ENCODE assay signal across 8 cellular contexts in genomic region chr16:324451-325334, GRCh38. TPM values are rescaled to one million over a fixed set of nuclear protein-coding genes. Genes with fewer than 3 reads are reported as not detected.
DNase-seq lines count a peak whose midpoint lies in the region; ATAC-seq and TF ChIP-seq lines count a peak whose summit lies in the region.

No MANE protein-coding gene starts in this region.

- ATAC-seq in HG03139 (IDR thresholded peaks at IDR 0.05; ENCODE audit: unreplicated experiment) = no peak

- no peak overlapping the region for H3K4me2 ChIP-seq in PC-9

- intact Hi-C loops in PC-9 (cut with micrococcal nuclease; ENCODE audit: unreplicated experiment) = no loop called here

- H3K4me1 Mint-ChIP-seq in endothelial cell (ENCODE audit: unreplicated experiment) = no peaks in the 10 kb centered on the region

- H3K27me3 ChIP-seq in effector memory CD4-positive, alpha-beta T cell (replicated peaks; ENCODE audit: control insufficient read depth, insufficient read depth, low read length, poor library complexity, severe bottlenecking) = no peaks in the 10 kb centered on the region
- H3K27me3 ChIP-seq in PC-9 (ENCODE audit: insufficient read depth, low read depth) = no peaks in the 10 kb centered on the region

- H3F3A ChIP-seq in PC-9 (ENCODE audit: insufficient read depth, low read depth) = peaks cover 41% of the 10 kb centered on the region

- BruUV-seq in PC-9 (replicated peaks; lab: Mats Ljungman, UMichigan) = no TSS peak

- H3K27me3 Mint-ChIP-seq in endothelial cell (ENCODE audit: unreplicated experiment) = peaks cover 3% of the 10 kb centered on the region

- H3K4me3 ChIP-seq in effector memory CD4-positive, alpha-beta T cell (ENCODE audit: insufficient read depth, low read depth, low read length, poor library complexity, severe bottlenecking) = peak overlapping the region; percentile 39
- no peak overlapping the region for H3K4me3 ChIP-seq in PC-9

- H4K20me1 ChIP-seq in PC-9 (ENCODE audit: insufficient read depth) = peaks cover 60% of the 10 kb centered on the region

- H3K27ac ChIP-seq in effector memory CD4-positive, alpha-beta T cell (ENCODE audit: insufficient read depth, low read length, poor library complexity, severe bottlenecking) = peak overlapping the region; percentile 65
- no peak overlapping the region for H3K27ac ChIP-seq in PC-9

- no peaks in the 10 kb centered on the region for H3K9me2 ChIP-seq in PC-9 (ENCODE audit: insufficient read depth)

- POLR2A ChIA-PET in PC-9 (lab: Charles Lee; ENCODE audit: unreplicated experiment) = no interaction called here

- H3K36me3 Mint-ChIP-seq in endothelial cell (ENCODE audit: low read depth, unreplicated experiment) = peaks cover 6% of the 10 kb centered on the region

- H3K9me3 Mint-ChIP-seq in endothelial cell (ENCODE audit: unreplicated experiment) = no peaks in the 10 kb centered on the region

- TF ChIP-seq CTCF in GM20000 (IDR thresholded peaks at IDR 0.05; ENCODE audit: extremely low read depth, missing control alignments) (no peak), endothelial cell (IDR thresholded peaks at IDR 0.05; ENCODE audit: unreplicated experiment) (no peak), PC-9 (conservative IDR thresholded peaks at IDR 0.05) (no peak)

- H3K79me2 ChIP-seq in PC-9 (ENCODE audit: low read depth) = peaks cover 64% of the 10 kb centered on the region

- DNase-seq in GM20000 (ENCODE audit: low spot score) (peak; percentile 79), endothelial cell (ENCODE audit: low spot score) (no peak), PC-9 (no peak), SW 1271 (lab: John Stamatoyannopoulos, UW) (no peak)
- DNase-seq in activated CD4-positive, CD25-positive, alpha-beta regulatory T cell treated with anti-CD3 and anti-CD28 coated beads, Interleukin-2, amount 50 U/mL, for 72 hours = peak; percentile 65
- peak; percentile 73 to 79 (median 77) for DNase-seq in effector memory CD4-positive, alpha-beta T cell
- DNase-seq in stimulated activated CD8-positive, alpha-beta memory T cell treated with anti-CD3 and anti-CD28 coated beads, Interleukin-12 subunit alpha, Interleukin-12 subunit beta, amount 100 ng/mL, for 4 hours (ENCODE audit: low read depth) = peak; percentile 48

- no peak overlapping the region for H2AFZ ChIP-seq in PC-9

- peaks cover 45% of the 10 kb centered on the region for H3K4me1 ChIP-seq in effector memory CD4-positive, alpha-beta T cell (ENCODE audit: control insufficient read depth, insufficient read depth, low read length, poor library complexity, severe bottlenecking)
- H3K4me1 ChIP-seq in PC-9 (replicated peaks; ENCODE audit: insufficient read depth) = peaks cover 29% of the 10 kb centered on the region

- H3K4me3 Mint-ChIP-seq in endothelial cell (ENCODE audit: unreplicated experiment) = no peak overlapping the region

- no peaks in the 10 kb centered on the region for H3K9me3 ChIP-seq in effector memory CD4-positive, alpha-beta T cell (ENCODE audit: control insufficient read depth, low read length)
- H3K9me3 ChIP-seq in PC-9 (ENCODE audit: insufficient read depth, low read depth) = no peaks in the 10 kb centered on the region

- H3K36me3 ChIP-seq in effector memory CD4-positive, alpha-beta T cell (ENCODE audit: control insufficient read depth, insufficient read depth, low read length) = no peaks in the 10 kb centered on the region
- no peaks in the 10 kb centered on the region for H3K36me3 ChIP-seq in PC-9 (ENCODE audit: low read depth)

- CTCF ChIA-PET in PC-9 (lab: Charles Lee) = no interaction called here

- no peak overlapping the region for H3K27ac Mint-ChIP-seq in endothelial cell (ENCODE audit: unreplicated experiment)

RNA-seq across cellular contexts. Expression of gene AXIN1, which starts 27.8 kb away (rescaled TPM):
- 17.5 TPM for total RNA-seq in endothelial cell (ENCODE audit: unreplicated experiment)
- 42.0 and 51.2 TPM in 2 replicates for total RNA-seq in PC-9 (2021)

RNA-seq across cellular contexts. Expression of gene PDIA2, which starts 41.7 kb away (rescaled TPM):
- total RNA-seq in endothelial cell (ENCODE audit: unreplicated experiment) = not detected
- total RNA-seq in PC-9 (2021) = not detected in 2 replicates

RNA-seq across cellular contexts. Expression of gene ARHGDIG, which starts 44.3 kb away (rescaled TPM):
- total RNA-seq in endothelial cell (ENCODE audit: unreplicated experiment) (not detected), PC-9 (2021) (not detected in 2 replicates)

RNA-seq across cellular contexts. Expression of gene MRPL28, which starts 45.6 kb away (rescaled TPM):
- total RNA-seq in endothelial cell (ENCODE audit: unreplicated experiment) (70.8 TPM), PC-9 (2021) (130 and 150 TPM in 2 replicates)

RNA-seq across cellular contexts. Expression of gene RGS11, which starts 48.9 kb away (rescaled TPM):
- total RNA-seq in endothelial cell (ENCODE audit: unreplicated experiment) = not detected
- not detected in 2 replicates for total RNA-seq in PC-9 (2021)

Comparison
In these comparisons a context has a peak if more than half of its experiments do, and no peak if none do; other contexts are left out.
1. DNase-seq: peak in GM20000 (single experiment), activated CD4-positive, CD25-positive, alpha-beta regulatory T cell treated with anti-CD3 and anti-CD28 coated beads, Interleukin-2, amount 50 U/mL, for 72 hours (single experiment), effector memory CD4-positive, alpha-beta T cell (3 of 3) and stimulated activated CD8-positive, alpha-beta memory T cell treated with anti-CD3 and anti-CD28 coated beads, Interleukin-12 subunit alpha, Interleukin-12 subunit beta, amount 100 ng/mL, for 4 hours (single experiment); none in endothelial cell (single experiment), PC-9 (0 of 2) and SW 1271 (0 of 2).